Comparison of ENCODE assay signal across 16 cellular contexts in the genomic region with DNA sequence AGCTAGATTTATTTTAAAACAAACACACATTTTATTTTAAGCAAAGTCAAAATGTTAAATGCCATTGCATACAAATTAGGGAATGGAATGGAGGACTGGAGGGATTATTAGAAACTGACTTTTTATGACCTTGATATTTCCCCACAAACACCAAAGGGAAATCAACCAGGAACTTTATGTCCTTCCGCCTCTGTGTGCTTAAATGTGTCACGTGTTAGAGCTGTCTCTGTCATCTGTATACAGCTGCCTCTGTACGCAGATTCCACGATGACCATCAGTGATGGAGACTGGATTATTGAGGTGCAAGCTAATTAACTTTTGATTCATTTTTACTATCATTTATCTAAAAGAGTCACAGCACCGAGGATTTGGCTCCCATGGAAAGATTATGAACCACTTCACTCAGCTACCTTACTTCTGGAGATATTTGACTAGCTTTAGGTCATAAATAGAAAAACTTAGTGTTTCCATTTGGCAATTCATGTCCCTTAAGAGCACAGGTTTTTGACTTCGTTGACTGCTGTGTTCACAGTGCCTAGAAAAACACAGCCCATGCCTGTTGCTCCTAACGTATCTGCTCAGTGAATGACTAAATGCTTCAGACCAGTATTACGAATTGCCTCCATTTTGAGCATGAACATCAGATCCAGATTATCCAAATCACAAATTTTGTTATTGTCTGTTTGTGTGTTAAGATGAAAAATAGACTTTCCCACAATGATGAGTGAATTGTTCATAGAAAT.
"Had no signal": no experiment of that assay in that cellular context is flagged by ENCODE, and none has a peak within 500 bp of the region (broad histone marks: within the 10 kb centered on the region; RNA-seq: fewer than 3 reads in every experiment).

No MANE protein-coding gene starts in this region.

- H3K4me3 ChIP-seq: psoas muscle, SK-N-MC, skin epidermis had no signal

- ATAC-seq: natural killer cell; psoas muscle; stimulated activated memory B cell treated with anti-CD40 and anti-IgM and Interleukin-4, amounts not matched to agents 10 μg/mL and 1 μg/mL and 100 μg/mL, for 72 hours had no signal

- H3K9me3 ChIP-seq: psoas muscle had no signal

- H3K27ac ChIP-seq: psoas muscle, SK-N-MC, VCaP had no signal

- H3K4me1 ChIP-seq: psoas muscle had no signal

- DNase-seq: activated CD4-positive, alpha-beta memory T cell treated with anti-CD3 and anti-CD28 coated beads for 36 hours; activated gamma-delta T cell; activated naive CD8-positive, alpha-beta T cell treated with anti-CD3 and anti-CD28 coated beads for 36 hours; activated T-cell treated with anti-CD3 and anti-CD28 coated beads, Interleukin-2, amount 50 U/mL, for 48 hours; anterior cingulate cortex; effector CD4-positive, alpha-beta T cell; hypothalamus; natural killer cell; nucleus accumbens; psoas muscle; substantia nigra; T-helper 1 cell had no signal
